21 cellular contexts compared by ENCODE assay signal in the genomic region with DNA sequence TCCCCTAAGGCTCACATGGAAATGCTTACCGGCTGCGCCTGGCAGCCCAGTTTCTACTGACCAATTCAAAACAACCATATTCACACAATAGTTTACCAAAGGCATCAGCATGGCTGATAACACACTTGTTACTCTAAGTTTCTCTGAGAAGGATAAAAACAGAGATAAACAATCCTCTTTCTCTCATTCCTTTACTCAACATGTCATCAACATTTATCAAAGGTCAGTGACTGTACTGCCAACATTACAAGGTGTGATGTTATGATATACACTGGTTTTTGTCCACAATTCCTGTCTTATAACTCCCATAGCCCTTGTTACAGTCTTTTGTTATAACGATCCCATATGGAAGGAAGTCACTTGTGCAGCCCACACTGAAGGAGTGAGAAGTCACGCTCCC.
"Had no signal": no experiment of that assay in that cellular context is flagged by ENCODE, and none has a peak within 500 bp of the region (broad histone marks: within the 10 kb centered on the region; RNA-seq: fewer than 3 reads in every experiment).

No MANE protein-coding gene starts in this region.

- H3K4me1 ChIP-seq: colonic mucosa, prostate gland, right atrium auricular region, tibial artery had no signal

- H3K27ac Mint-ChIP-seq: activated naive CD8-positive, alpha-beta T cell treated with anti-CD3 and anti-CD28 coated beads, Interleukin-2, amount 10 ng/mL, durations not matched to agents 7 days and 5 days; brain; endodermal cell; naive B cell had no signal

- H3K36me3 ChIP-seq: colonic mucosa, prostate gland, right atrium auricular region had no signal

- DNase-seq: activated naive CD8-positive, alpha-beta T cell treated with anti-CD3 and anti-CD28 coated beads, Interleukin-2, amount 10 ng/mL, durations not matched to agents 7 days and 5 days; anterior cingulate cortex; colonic mucosa; endodermal cell; foreskin fibroblast; mucosa of descending colon; naive B cell; stimulated activated CD4-positive, alpha-beta T cell treated with anti-CD3 and anti-CD28 coated beads, Interleukin-12 subunit alpha, Interleukin-12 subunit beta, amount 100 ng/mL, for 4 hours; stimulated activated CD4-positive, alpha-beta T cell treated with anti-CD3 and anti-CD28 coated beads, Interleukin-1b, Interleukin-23, amount 100 ng/mL, for 48 hours; stimulated activated CD8-positive, alpha-beta memory T cell treated with anti-CD3 and anti-CD28 coated beads, Interleukin-4, amount 100 ng/mL, for 48 hours; stimulated activated naive CD4-positive, alpha-beta T cell; substantia nigra; tibial artery had no signal

- H3K4me1 Mint-ChIP-seq: brain, endodermal cell had no signal

- ATAC-seq: activated T-helper 17 cell treated with anti-CD3 and anti-CD28 coated beads, Interleukin-2, amount 50 U/mL, for 72 hours; mucosa of descending colon had no signal

- H3K9me3 Mint-ChIP-seq: activated naive CD8-positive, alpha-beta T cell treated with anti-CD3 and anti-CD28 coated beads, Interleukin-2, amount 10 ng/mL, durations not matched to agents 7 days and 5 days; activated T-helper 17 cell treated with anti-CD3 and anti-CD28 coated beads, Interleukin-2, amount 50 U/mL, for 72 hours; brain; central memory CD8-positive, alpha-beta T cell; endodermal cell; memory B cell; naive B cell had no signal

- H3K9me3 ChIP-seq: colonic mucosa, mucosa of descending colon, prostate gland, right atrium auricular region, tibial artery had no signal

- H3K4me3 ChIP-seq: colonic mucosa, hepatocyte, mucosa of descending colon, prostate gland, right atrium auricular region, tibial artery had no signal

- H3K27me3 ChIP-seq: colonic mucosa, hepatocyte, right atrium auricular region, tibial artery had no signal

- H3K4me3 Mint-ChIP-seq: activated naive CD8-positive, alpha-beta T cell treated with anti-CD3 and anti-CD28 coated beads, Interleukin-2, amount 10 ng/mL, durations not matched to agents 7 days and 5 days; activated T-helper 17 cell treated with anti-CD3 and anti-CD28 coated beads, Interleukin-2, amount 50 U/mL, for 72 hours; brain; central memory CD8-positive, alpha-beta T cell; endodermal cell; memory B cell; naive B cell had no signal

- H3K27me3 Mint-ChIP-seq: activated naive CD8-positive, alpha-beta T cell treated with anti-CD3 and anti-CD28 coated beads, Interleukin-2, amount 10 ng/mL, durations not matched to agents 7 days and 5 days; activated T-helper 17 cell treated with anti-CD3 and anti-CD28 coated beads, Interleukin-2, amount 50 U/mL, for 72 hours; brain; central memory CD8-positive, alpha-beta T cell; memory B cell; naive B cell had no signal

- H3K27ac ChIP-seq: colonic mucosa, epithelial cell of prostate, hepatocyte, prostate gland, right atrium auricular region, tibial artery had no signal
